13 cellular contexts compared by ENCODE assay signal in the genomic region with DNA sequence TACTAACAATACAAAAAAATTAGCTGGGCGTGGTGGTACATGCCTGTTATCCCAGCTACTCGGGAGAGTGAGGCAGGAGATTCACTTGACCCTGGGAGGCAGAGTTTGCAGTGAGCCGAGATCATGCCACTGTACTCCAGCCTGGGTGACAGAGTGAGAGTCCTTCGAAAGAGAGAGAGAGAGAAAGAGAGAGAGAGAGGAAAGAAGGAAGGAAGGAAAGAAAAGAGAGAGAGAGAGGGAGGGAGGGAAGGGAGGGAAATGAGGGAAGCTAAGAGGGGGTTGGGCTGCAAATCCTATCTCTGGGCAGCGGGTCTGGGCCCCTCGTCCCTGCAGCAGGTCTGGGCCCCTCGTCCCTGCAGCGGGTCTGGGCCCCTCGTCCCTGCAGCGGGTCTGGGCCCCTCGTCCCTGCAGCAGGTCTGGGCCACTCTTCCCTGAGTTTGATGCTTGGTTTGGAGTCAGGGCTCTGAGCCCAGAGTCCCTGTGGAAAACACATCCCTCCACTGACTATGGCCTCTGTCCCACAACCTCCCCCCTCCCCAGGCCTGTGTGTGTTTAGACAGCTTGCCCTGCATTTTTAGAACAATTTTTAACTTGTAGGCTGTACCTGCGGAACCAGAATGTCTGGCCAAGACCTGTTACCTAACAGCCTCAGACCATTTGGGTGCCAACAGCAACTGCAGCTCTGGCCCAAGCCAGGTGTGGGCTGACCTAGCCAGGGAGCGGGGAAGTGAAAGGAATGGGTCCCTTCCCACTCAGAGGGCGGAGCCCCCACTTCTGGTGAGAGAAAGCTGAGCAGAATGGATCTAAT.
A peak's percentile ranks its signal among the peaks of the same experiment; 100 is the strongest.
DNase-seq lines count a peak whose midpoint lies in the region; ATAC-seq and TF ChIP-seq lines count a peak whose summit lies in the region.
"Had no signal": no experiment of that assay in that cellular context is flagged by ENCODE, and none has a peak within 500 bp of the region (broad histone marks: within the 10 kb centered on the region; RNA-seq: fewer than 3 reads in every experiment).

No MANE protein-coding gene starts in this region.

- H3K9me2 ChIP-seq in PC-3 (replicated peaks; ENCODE audit: low read length), result no peaks in the 10 kb centered on the region

- H3K27me3 ChIP-seq in PC-3 (ENCODE audit: low read length) (no peaks in the 10 kb centered on the region), foreskin keratinocyte (no peaks in the 10 kb centered on the region), skeletal muscle satellite cell (ENCODE audit: control insufficient read depth, insufficient read depth, low read length) (peaks cover 32% of the 10 kb centered on the region)
- H3K27me3 ChIP-seq: heart left ventricle had no signal

- H3K79me2 ChIP-seq in PC-3 (ENCODE audit: low read length), result no peaks in the 10 kb centered on the region

- no peaks in the 10 kb centered on the region for H3F3A ChIP-seq in PC-3 (ENCODE audit: low read length, unreplicated experiment)

- TF ChIP-seq CTCF in PC-3 (conservative IDR thresholded peaks at IDR 0.05; ENCODE audit: low read depth, low read length) (no peak), foreskin keratinocyte (conservative IDR thresholded peaks at IDR 0.05) (no peak)

- H3K9me3 ChIP-seq in PC-3 (ENCODE audit: low read length), result no peaks in the 10 kb centered on the region
- H3K9me3 ChIP-seq in skeletal muscle satellite cell (replicated peaks; ENCODE audit: low read length), result no peaks in the 10 kb centered on the region
- H3K9me3 ChIP-seq: heart left ventricle had no signal

- ATAC-seq in PC-3, result peak; percentile 40
- peak; percentile 10 for ATAC-seq in foreskin keratinocyte
- no peak for ATAC-seq in HG02938 (IDR thresholded peaks at IDR 0.05; ENCODE audit: unreplicated experiment)
- ATAC-seq: heart left ventricle had no signal

- intact Hi-C loops in PC-3 (cut with micrococcal nuclease), result no loop called here

- no peak overlapping the region for H3K27ac ChIP-seq in PC-3 (ENCODE audit: low read length)
- H3K27ac ChIP-seq in foreskin keratinocyte, result no peak overlapping the region
- H3K27ac ChIP-seq: heart left ventricle had no signal

- no peaks in the 10 kb centered on the region for H3K36me3 ChIP-seq in PC-3 (ENCODE audit: low read depth, low read length)
- H3K36me3 ChIP-seq in skeletal muscle satellite cell (ENCODE audit: insufficient read depth, low read length), result no peaks in the 10 kb centered on the region
- H3K36me3 ChIP-seq: heart left ventricle had no signal

- H2AFZ ChIP-seq in PC-3 (ENCODE audit: low read length), result peak overlapping the region; percentile 20

- H3K4me3 ChIP-seq in PC-3 (ENCODE audit: low read length), result peak overlapping the region; percentile 29; the same call in 1 of the 2 replicates
- no peak overlapping the region for H3K4me3 ChIP-seq in skeletal muscle satellite cell (ENCODE audit: low read length)
- H3K4me3 ChIP-seq: heart left ventricle had no signal

- H3K9ac ChIP-seq in PC-3 (ENCODE audit: low read length), result no peak overlapping the region
- H3K9ac ChIP-seq in skeletal muscle satellite cell (ENCODE audit: low read depth, low read length), result no peak overlapping the region

- H3K4me2 ChIP-seq in PC-3 (ENCODE audit: low read length), result peak overlapping the region; percentile 62
- peak overlapping the region; percentile 80 for H3K4me2 ChIP-seq in skeletal muscle satellite cell (ENCODE audit: low read length)

- POLR2A ChIA-PET in PC-3 (lab: Charles Lee; ENCODE audit: unreplicated experiment), result no interaction called here

- H3K4me1 ChIP-seq in PC-3 (ENCODE audit: insufficient read depth, low read length) (peaks cover 16% of the 10 kb centered on the region), foreskin keratinocyte (peaks cover 10% of the 10 kb centered on the region), skeletal muscle satellite cell (ENCODE audit: control insufficient read depth, insufficient read depth, low read length) (peaks cover 11% of the 10 kb centered on the region)

- DNase-seq in ELF-1 (ENCODE audit: low read depth, low spot score) (peak; percentile 52), PC-3 (peak; percentile 66), foreskin keratinocyte (peak; percentile 24 to 48), DMS153 treated with DMSO at 0.1 percent for 48 hours (lab: John Stamatoyannopoulos, UW; ENCODE audit: unreplicated experiment) (no peak), NCI-H2081 treated with DMSO at 0.1 percent for 48 hours (lab: John Stamatoyannopoulos, UW) (no peak), NCI-H1092 treated with DMSO at 0.1 percent for 48 hours (lab: John Stamatoyannopoulos, UW) (no peak)
- DNase-seq: HCEC 1CT; heart left ventricle; midbrain; NCI-H1436; stimulated activated CD4-positive, alpha-beta T cell treated with anti-CD3 and anti-CD28 coated beads, Interleukin-2, amount 100 ng/mL, for 24 hours had no signal

- CTCF ChIA-PET in PC-3 (lab: Charles Lee), result no interaction called here

- no TSS peak for BruUV-seq in PC-3 (replicated peaks; lab: Mats Ljungman, UMichigan)

- no peaks in the 10 kb centered on the region for H4K20me1 ChIP-seq in PC-3 (ENCODE audit: low read length)

Comparison
In these comparisons a context has a peak if more than half of its experiments do, and no peak if none do; other contexts are left out.
1. DNase-seq: peak in ELF-1 (single experiment), PC-3 (single experiment) and foreskin keratinocyte (2 of 2); none in DMS153 treated with DMSO at 0.1 percent for 48 hours (single experiment), NCI-H2081 treated with DMSO at 0.1 percent for 48 hours (single experiment) and NCI-H1092 treated with DMSO at 0.1 percent for 48 hours (single experiment).